ENCODE assay signal across 8 cellular contexts in genomic region chr2:5691659-5692529, GRCh38. TPM values are rescaled to one million over a fixed set of nuclear protein-coding genes. Genes with fewer than 3 reads are reported as not detected.
A peak's percentile ranks its signal among the peaks of the same experiment; 100 is the strongest.
DNase-seq lines count a peak whose midpoint lies in the region; ATAC-seq lines count a peak whose summit lies in the region.

Gene SOX11, plus strand, starts transcription at chr2:5692384. Its CDS starts 338 bp downstream, at chr2:5692722.

- H3K79me1 ChIP-seq in mesendoderm (ENCODE audit: low read length): peaks cover 3% of the 10 kb centered on the region

- H3K56ac ChIP-seq in mesendoderm (ENCODE audit: low read length): peak within 1 kb of the TSS; percentile 99

- no peak within 1 kb of the TSS for H2BK5ac ChIP-seq in mesendoderm (ENCODE audit: low read length)

- no peak within 1 kb of the TSS for H4K8ac ChIP-seq in mesendoderm (ENCODE audit: low read depth, low read length)

- H3K4ac ChIP-seq in mesendoderm (ENCODE audit: low read depth, low read length): peak within 1 kb of the TSS; percentile 91

- no peak within 1 kb of the TSS for H2AK5ac ChIP-seq in mesendoderm (ENCODE audit: low read length)

- H3K9ac ChIP-seq in mesendoderm (ENCODE audit: low read length): peak within 1 kb of the TSS; percentile 98

- no peak within 1 kb of the TSS for H4K5ac ChIP-seq in mesendoderm (ENCODE audit: low read length)

- peak within 1 kb of the TSS; percentile 98 for H3K23ac ChIP-seq in mesendoderm (ENCODE audit: low read length)

- ATAC-seq in GM21825 (IDR thresholded peaks at IDR 0.05; ENCODE audit: unreplicated experiment) (no peak), HG03039 (IDR thresholded peaks at IDR 0.05; ENCODE audit: unreplicated experiment) (no peak), HG03460 (IDR thresholded peaks at IDR 0.05; ENCODE audit: unreplicated experiment) (no peak), HG03469 (IDR thresholded peaks at IDR 0.05; ENCODE audit: unreplicated experiment) (no peak)

- no CpG with 5 or more reads among the region's 100 CpGs for WGBS in mesendoderm (ENCODE audit: extremely low coverage, insufficient coverage, low lambda C conversion rate)

- peak within 1 kb of the TSS; percentile 74 for H3K4me2 ChIP-seq in mesendoderm (ENCODE audit: low read length)

- no peak within 1 kb of the TSS for H2BK15ac ChIP-seq in mesendoderm (replicated peaks; ENCODE audit: low read depth)

- H3K27me3 ChIP-seq in mesendoderm (ENCODE audit: insufficient read depth, low read length, poor library complexity): no peaks in the 10 kb centered on the region

- peak within 1 kb of the TSS; percentile 94 for H3K4me3 ChIP-seq in mesendoderm (ENCODE audit: low read length)

- peak within 1 kb of the TSS; percentile 86 for H3K18ac ChIP-seq in mesendoderm (ENCODE audit: low read length)

- H3K27ac ChIP-seq in mesendoderm (ENCODE audit: low read depth, low read length): peak within 1 kb of the TSS; percentile 95

- peaks cover 29% of the 10 kb centered on the region for H3K79me2 ChIP-seq in mesendoderm (ENCODE audit: control insufficient read depth, insufficient read depth, low read length)

- no peaks in the 10 kb centered on the region for H3K36me3 ChIP-seq in mesendoderm (ENCODE audit: control insufficient read depth, insufficient read depth, low read length)

- H3K4me1 ChIP-seq in mesendoderm (ENCODE audit: control insufficient read depth, low read depth, low read length): no peaks in the 10 kb centered on the region

- H2BK120ac ChIP-seq in mesendoderm (ENCODE audit: low read depth, low read length): peak within 1 kb of the TSS; percentile 84

- DNase-seq in DMS 273 (lab: John Stamatoyannopoulos, UW; ENCODE audit: unreplicated experiment) (peak; percentile 80), NCI-H2107 (lab: John Stamatoyannopoulos, UW) (peak; percentile 91), ecto neural progenitor cell (ENCODE audit: low spot score) (peak; percentile 96), mesendoderm (peak; percentile 97)

RNA-seq across cellular contexts. Expression of gene SOX11, which starts in this region (rescaled TPM):
- polyA plus RNA-seq in mesendoderm (2013, experiment 1 of 2): 9.9 TPM
- 10.1 TPM for polyA plus RNA-seq in mesendoderm (2013, experiment 2 of 2)
